23 cellular contexts compared by ENCODE assay signal in genomic region chr20:48938670-48939069, GRCh38. TPM values are rescaled to one million over a fixed set of nuclear protein-coding genes. Genes with fewer than 3 reads are reported as not detected.
DNase-seq lines count a peak whose midpoint lies in the region; ATAC-seq, FAIRE-seq and TF ChIP-seq lines count a peak whose summit lies in the region.
"Had no signal": no experiment of that assay in that cellular context is flagged by ENCODE, and none has a peak within 500 bp of the region (broad histone marks: within the 10 kb centered on the region; RNA-seq: fewer than 3 reads in every experiment).

No MANE protein-coding gene starts in this region.

- POLR2A ChIA-PET in HepG2 (lab: Yijun Ruan, JAX) = interaction anchor here (1.1 kb wide), 1 partner anchor 14 kb away, joined by 3 read pairs; no protein-coding TSS in a partner anchor
- POLR2A ChIA-PET in naive thymus-derived CD8-positive, alpha-beta T cell (lab: Charles Lee) = interaction anchor here (1.2 kb wide), 1 partner anchor 17 kb away, joined by 8 read pairs; the partner anchor contains the start of gene ARFGEF2

- peaks cover 38% of the 10 kb centered on the region for H3K4me1 Mint-ChIP-seq in activated T-cell treated with anti-CD3 and anti-CD28 coated beads, Interleukin-2, amount 50 U/mL, for 24 hours (ENCODE audit: low read depth)
- peaks cover 15% of the 10 kb centered on the region for H3K4me1 Mint-ChIP-seq in activated T-cell treated with anti-CD3 and anti-CD28 coated beads, Interleukin-2, amount 50 U/mL, for 72 hours (ENCODE audit: low read depth)
- peaks cover 16 to 62% (median 43%) of the 10 kb centered on the region in 4 donors for H3K4me1 Mint-ChIP-seq in naive thymus-derived CD8-positive, alpha-beta T cell
- H3K4me1 Mint-ChIP-seq in activated naive CD4-positive, alpha-beta T cell treated with anti-CD3 and anti-CD28 coated beads, Interleukin-2, amount 10 ng/mL, durations not matched to agents 7 days and 5 days = peaks cover 23% of the 10 kb centered on the region

- peaks cover 28% of the 10 kb centered on the region for H3K36me3 Mint-ChIP-seq in activated T-cell treated with anti-CD3 and anti-CD28 coated beads, Interleukin-2, amount 50 U/mL, for 24 hours (ENCODE audit: low read depth)
- H3K36me3 Mint-ChIP-seq in activated T-cell treated with anti-CD3 and anti-CD28 coated beads, Interleukin-2, amount 50 U/mL, for 72 hours (ENCODE audit: insufficient read depth in 2 of 2) = no peaks in the 10 kb centered on the region
- H3K36me3 Mint-ChIP-seq in naive thymus-derived CD8-positive, alpha-beta T cell = peaks cover 0 to 35% (median 3%) of the 10 kb centered on the region in 3 donors
- H3K36me3 Mint-ChIP-seq in activated naive CD4-positive, alpha-beta T cell treated with anti-CD3 and anti-CD28 coated beads, Interleukin-2, amount 10 ng/mL, durations not matched to agents 7 days and 5 days = peaks cover 6% of the 10 kb centered on the region

- no peak for DNase-seq in activated T-cell treated with anti-CD3 and anti-CD28 coated beads, Interleukin-2, amount 50 U/mL, for 24 hours
- no peak for DNase-seq in activated T-cell treated with anti-CD3 and anti-CD28 coated beads, Interleukin-2, amount 50 U/mL, for 72 hours
- DNase-seq in HepG2 (ENCODE audit: low spot score) = no peak
- DNase-seq in right lobe of liver = no peak
- DNase-seq in naive thymus-derived CD8-positive, alpha-beta T cell = peak in 3 of 10 donors; percentile 3 to 23 (median 11)
- peak; percentile 53 to 61 for DNase-seq in thyroid gland
- DNase-seq in smooth muscle cell (lab: John Stamatoyannopoulos, UW; ENCODE audit: unreplicated experiment) = no peak
- no peak for DNase-seq in activated naive CD4-positive, alpha-beta T cell treated with anti-CD3 and anti-CD28 coated beads, Interleukin-2, amount 10 ng/mL, durations not matched to agents 7 days and 5 days
- DNase-seq: BE2C; Caco-2; CD4-positive, alpha-beta memory T cell; DMS153; DND-41; GM23248; H7; HCEC 1CT had no signal

- H3K27ac ChIP-seq in HepG2 (ENCODE audit: extremely low read length, insufficient read depth, low read length) = no peak overlapping the region
- H3K27ac ChIP-seq in right lobe of liver = no peak overlapping the region
- H3K27ac ChIP-seq in thyroid gland = peak overlapping the region; percentile 61 to 84 (median 68)
- H3K27ac ChIP-seq in smooth muscle cell (ENCODE audit: low read depth) = no peak overlapping the region
- H3K27ac ChIP-seq: 22Rv1; BLaER1 treated with 17β-estradiol and CSF1 and Interleukin-3, amounts not matched to agents 10 nM and 100 nM; GM23248 had no signal

- no peak overlapping the region for H3K4me3 Mint-ChIP-seq in activated T-cell treated with anti-CD3 and anti-CD28 coated beads, Interleukin-2, amount 50 U/mL, for 24 hours
- H3K4me3 Mint-ChIP-seq in activated T-cell treated with anti-CD3 and anti-CD28 coated beads, Interleukin-2, amount 50 U/mL, for 72 hours = no peak overlapping the region
- H3K4me3 Mint-ChIP-seq in naive thymus-derived CD8-positive, alpha-beta T cell = peak overlapping the region in 9 of 10 donors; percentile 17 to 63 (median 30)
- no peak overlapping the region for H3K4me3 Mint-ChIP-seq in activated naive CD4-positive, alpha-beta T cell treated with anti-CD3 and anti-CD28 coated beads, Interleukin-2, amount 10 ng/mL, durations not matched to agents 7 days and 5 days
- H3K4me3 Mint-ChIP-seq: CD14-positive monocyte; CD4-positive, alpha-beta memory T cell had no signal

- no peaks in the 10 kb centered on the region for H3K9me3 Mint-ChIP-seq in activated T-cell treated with anti-CD3 and anti-CD28 coated beads, Interleukin-2, amount 50 U/mL, for 24 hours
- no peaks in the 10 kb centered on the region for H3K9me3 Mint-ChIP-seq in activated T-cell treated with anti-CD3 and anti-CD28 coated beads, Interleukin-2, amount 50 U/mL, for 72 hours
- no peaks in the 10 kb centered on the region for H3K9me3 Mint-ChIP-seq in naive thymus-derived CD8-positive, alpha-beta T cell
- no peaks in the 10 kb centered on the region for H3K9me3 Mint-ChIP-seq in activated naive CD4-positive, alpha-beta T cell treated with anti-CD3 and anti-CD28 coated beads, Interleukin-2, amount 10 ng/mL, durations not matched to agents 7 days and 5 days
- H3K9me3 Mint-ChIP-seq: CD4-positive, alpha-beta memory T cell had no signal

- TF ChIP-seq EP300 in HepG2 (IDR thresholded peaks at IDR 0.05; ENCODE audit: low read depth in 2 of 2, low read length in 2 of 2) (no peak), HepG2 (CRISPR knock-in tag; IDR thresholded peaks at IDR 0.05; ENCODE audit: borderline replicate concordance) (no peak)

- no TSS peak for BruUV-seq in HepG2 (replicated peaks; lab: Mats Ljungman, UMichigan)

- H2AFZ ChIP-seq in HepG2 (ENCODE audit: low read length) = no peak overlapping the region
- no peak overlapping the region for H2AFZ ChIP-seq in smooth muscle cell (ENCODE audit: low read depth)
- H2AFZ ChIP-seq: GM23248 had no signal

- H3K4me2 ChIP-seq in HepG2 (ENCODE audit: low read depth, low read length) (no peak overlapping the region), smooth muscle cell (no peak overlapping the region)
- H3K4me2 ChIP-seq: BLaER1 treated with 17β-estradiol and CSF1 and Interleukin-3, amounts not matched to agents 10 nM and 100 nM had no signal

- H3K4me3 ChIP-seq in HepG2 (replicated peaks in 1 of 3; ENCODE audit: insufficient read depth in 1 of 3, low read depth in 2 of 3, low read length in 3 of 3) (no peak overlapping the region), right lobe of liver (no peak overlapping the region), thyroid gland (replicated peaks in 1 of 3) (no peak overlapping the region), smooth muscle cell (no peak overlapping the region)
- H3K4me3 ChIP-seq: BLaER1 treated with 17β-estradiol and CSF1 and Interleukin-3, amounts not matched to agents 10 nM and 100 nM; GM23248 had no signal

- WGBS in HepG2 (ENCODE audit: low lambda C conversion rate) = 76% methylated on average over 6 of the region's 6 CpGs
- WGBS in right lobe of liver (ENCODE audit: insufficient coverage, low coverage, low lambda C conversion rate, missing lambda C conversion rate) = 69% methylated on average over 6 of the region's 6 CpGs
- WGBS in thyroid gland, 2 donors = 29 to 38% methylated on average over 6 of the region's 6 CpGs
- 79% methylated on average over 6 of the region's 6 CpGs for WGBS in smooth muscle cell (ENCODE audit: low lambda C conversion rate)

- no peak overlapping the region for H3K9ac ChIP-seq in HepG2 (ENCODE audit: insufficient read depth, low read depth, low read length)
- H3K9ac ChIP-seq in smooth muscle cell (ENCODE audit: low read depth) = no peak overlapping the region
- H3K9ac ChIP-seq: GM23248 had no signal

- H3K9me3 ChIP-seq in HepG2 (ENCODE audit: low read length) = no peaks in the 10 kb centered on the region
- no peaks in the 10 kb centered on the region for H3K9me3 ChIP-seq in right lobe of liver
- H3K9me3 ChIP-seq in thyroid gland = no peaks in the 10 kb centered on the region
- no peaks in the 10 kb centered on the region for H3K9me3 ChIP-seq in smooth muscle cell (replicated peaks; ENCODE audit: low read depth)
- H3K9me3 ChIP-seq: BE2C, Caco-2 had no signal

- H3K27me3 ChIP-seq in HepG2 (ENCODE audit: control insufficient read depth in 1 of 2, insufficient read depth in 2 of 2, low read length in 2 of 2) (no peaks in the 10 kb centered on the region), right lobe of liver (no peaks in the 10 kb centered on the region), thyroid gland (no peaks in the 10 kb centered on the region), smooth muscle cell (ENCODE audit: low read depth) (no peaks in the 10 kb centered on the region)
- H3K27me3 ChIP-seq: BE2C; BLaER1 treated with 17β-estradiol and CSF1 and Interleukin-3, amounts not matched to agents 10 nM and 100 nM had no signal

- H3K27me3 Mint-ChIP-seq in activated T-cell treated with anti-CD3 and anti-CD28 coated beads, Interleukin-2, amount 50 U/mL, for 24 hours = no peaks in the 10 kb centered on the region
- no peaks in the 10 kb centered on the region for H3K27me3 Mint-ChIP-seq in activated T-cell treated with anti-CD3 and anti-CD28 coated beads, Interleukin-2, amount 50 U/mL, for 72 hours (ENCODE audit: low read depth)
- H3K27me3 Mint-ChIP-seq in naive thymus-derived CD8-positive, alpha-beta T cell = no peaks in the 10 kb centered on the region
- H3K27me3 Mint-ChIP-seq in activated naive CD4-positive, alpha-beta T cell treated with anti-CD3 and anti-CD28 coated beads, Interleukin-2, amount 10 ng/mL, durations not matched to agents 7 days and 5 days = no peaks in the 10 kb centered on the region
- H3K27me3 Mint-ChIP-seq: CD4-positive, alpha-beta memory T cell had no signal

- no peak for TF ChIP-seq RAD21 in HepG2 (CRISPR knock-in tag; IDR thresholded peaks at IDR 0.05)

- TF ChIP-seq POLR2A in HepG2 (IDR thresholded peaks at IDR 0.05; ENCODE audit: insufficient read depth in 1 of 2, low read depth in 2 of 2, low read length in 2 of 2) (no peak), right lobe of liver (IDR thresholded peaks at IDR 0.05) (no peak), thyroid gland (IDR thresholded peaks at IDR 0.05) (no peak)

- H3K79me2 ChIP-seq in HepG2 (ENCODE audit: insufficient read depth, low read length) (peaks cover 55% of the 10 kb centered on the region), smooth muscle cell (ENCODE audit: low read depth) (peaks cover 54% of the 10 kb centered on the region)

- peaks cover 16 to 31% of the 10 kb centered on the region in 2 experiments for H3K36me3 ChIP-seq in HepG2 (replicated peaks in 1 of 2; ENCODE audit: control insufficient read depth in 1 of 2, insufficient read depth in 2 of 2, low read length in 2 of 2)
- H3K36me3 ChIP-seq in right lobe of liver = peaks cover 0 to 23% (median 1%) of the 10 kb centered on the region in 4 donors
- peaks cover 0 to 4% of the 10 kb centered on the region in 2 donors for H3K36me3 ChIP-seq in thyroid gland
- peaks cover 8% of the 10 kb centered on the region for H3K36me3 ChIP-seq in smooth muscle cell (ENCODE audit: low read depth)

- H3F3A ChIP-seq in smooth muscle cell (ENCODE audit: low read depth) = no peaks in the 10 kb centered on the region

- in situ Hi-C loops in HepG2 (cut with HindIII; ENCODE audit: extremely low pct_ligation_motif_present, low pct_unique_long_range_greater_than_20kb) = no loop called here

- CTCF ChIA-PET in HepG2 (lab: Yijun Ruan, JAX; ENCODE audit: low intra/inter-chr PET ratio, low total read pairs) = no interaction called here
- CTCF ChIA-PET in activated naive CD4-positive, alpha-beta T cell treated with anti-CD3 and anti-CD28 coated beads, Interleukin-2, amount 10 ng/mL, durations not matched to agents 7 days and 5 days (lab: Charles Lee) = no interaction called here

- FAIRE-seq in HepG2 (lab: Jason Lieb, UNC) = no peak
- FAIRE-seq: A204.1, G401.6, GM12892, H1 had no signal

- H3K27ac Mint-ChIP-seq in activated T-cell treated with anti-CD3 and anti-CD28 coated beads, Interleukin-2, amount 50 U/mL, for 24 hours = peak overlapping the region; percentile 22
- no peak overlapping the region for H3K27ac Mint-ChIP-seq in activated T-cell treated with anti-CD3 and anti-CD28 coated beads, Interleukin-2, amount 50 U/mL, for 72 hours
- H3K27ac Mint-ChIP-seq in naive thymus-derived CD8-positive, alpha-beta T cell = peak overlapping the region; percentile 68 to 93 (median 86)
- H3K27ac Mint-ChIP-seq in activated naive CD4-positive, alpha-beta T cell treated with anti-CD3 and anti-CD28 coated beads, Interleukin-2, amount 10 ng/mL, durations not matched to agents 7 days and 5 days = no peak overlapping the region

- H4K20me1 ChIP-seq in HepG2 (ENCODE audit: insufficient read depth, low read length) = peaks cover 45% of the 10 kb centered on the region
- peaks cover 83% of the 10 kb centered on the region for H4K20me1 ChIP-seq in smooth muscle cell (ENCODE audit: low read depth)

- H3K4me1 ChIP-seq in HepG2 (ENCODE audit: insufficient read depth, low read length) = peaks cover 38% of the 10 kb centered on the region
- H3K4me1 ChIP-seq in right lobe of liver = peaks cover 0 to 34% (median 8%) of the 10 kb centered on the region in 4 donors
- H3K4me1 ChIP-seq in thyroid gland = peaks cover 41 to 49% of the 10 kb centered on the region in 2 donors
- no peaks in the 10 kb centered on the region for H3K4me1 ChIP-seq in smooth muscle cell (ENCODE audit: low read depth)
- H3K4me1 ChIP-seq: BE2C, Caco-2 had no signal

- no peak for TF ChIP-seq CTCF in HepG2 (CRISPR knock-in tag; IDR thresholded peaks at IDR 0.05)
- TF ChIP-seq CTCF in right lobe of liver (IDR thresholded peaks at IDR 0.05) = no peak
- TF ChIP-seq CTCF in thyroid gland (IDR thresholded peaks at IDR 0.05) = no peak
- TF ChIP-seq CTCF in smooth muscle cell (IDR thresholded peaks at IDR 0.05; ENCODE audit: borderline replicate concordance, insufficient read depth, poor library complexity, severe bottlenecking) = no peak

- intact Hi-C loops in HepG2 (cut with micrococcal nuclease; ENCODE audit: unreplicated experiment) = no loop called here
- intact Hi-C loops in right lobe of liver (cut with DNase I) = no loop called here
- intact Hi-C loops in thyroid gland (cut with DNase I) = no loop called here

- no peak for ATAC-seq in activated T-cell treated with anti-CD3 and anti-CD28 coated beads, Interleukin-2, amount 50 U/mL, for 72 hours (replicated peaks in 1 of 2)
- no peak for ATAC-seq in HepG2
- no peak for ATAC-seq in right lobe of liver
- peak; percentile 62 to 77 for ATAC-seq in naive thymus-derived CD8-positive, alpha-beta T cell

RNA-seq across cellular contexts. Expression of gene ARFGEF2, which starts 17.2 kb away (rescaled TPM):
- 10 to 100 TPM; 23.3 to 23.6 TPM for total RNA-seq in activated T-cell treated with anti-CD3 and anti-CD28 coated beads, Interleukin-2, amount 50 U/mL, for 72 hours
- total RNA-seq in HepG2 (2016; rRNA removed; fragmentation: Illumina TruSeq; extraction: Trizol) (60.8 and 89.4 TPM in 2 replicates), right lobe of liver (10 to 100 TPM; 23.4 to 30.0 (median 26.9) TPM), thyroid gland (100 to 1,000 TPM in 2 of 4 donors, 10 to 100 TPM in 2; 92.3 to 131 (median 101) TPM), smooth muscle cell (29.6 and 34.6 TPM in 2 replicates)
- total RNA-seq in HepG2 (2016; cell fraction: cytosol; rRNA removed; fragmentation: Illumina TruSeq; extraction: Trizol; ENCODE audit: low read depth) = 12.9 and 14.8 TPM in 2 replicates
- 57.7 and 87.7 TPM in 2 replicates for total RNA-seq in HepG2 (2016; cell fraction: insoluble cytoplasmic fraction; rRNA removed; fragmentation: Illumina TruSeq; extraction: Trizol)
- total RNA-seq in HepG2 (2016; cell fraction: membrane; rRNA removed; fragmentation: Illumina TruSeq; extraction: Trizol) = 22.8 and 23.2 TPM in 2 replicates
- total RNA-seq in HepG2 (2016; cell fraction: nucleus; rRNA removed; fragmentation: Illumina TruSeq; extraction: Trizol) = 61.8 and 69.9 TPM in 2 replicates
- polyA plus RNA-seq in HepG2 (2011; rRNA removed) (44.0 and 44.6 TPM in 2 replicates), smooth muscle cell (6.5 and 9.4 TPM in 2 replicates)
- 26.6 and 34.6 TPM in 2 replicates for polyA plus RNA-seq in HepG2 (2011; cell fraction: cytosol; rRNA removed)
- 49.9 and 56.4 TPM in 2 replicates for polyA plus RNA-seq in HepG2 (2011; cell fraction: nucleus; rRNA removed)
- 42.2 and 43.8 TPM in 2 replicates for polyA plus RNA-seq in HepG2 (2012)
- 1.1 TPM in 2 replicates for polyA plus RNA-seq in HepG2 (2016; cell fraction: cytosol; fragmentation: Illumina TruSeq; extraction: Trizol; ENCODE audit: low read depth)
- polyA plus RNA-seq in HepG2 (2016; cell fraction: insoluble cytoplasmic fraction; fragmentation: Illumina TruSeq; extraction: Trizol; ENCODE audit: low read depth) = 38.0 and 39.6 TPM in 2 replicates
- polyA plus RNA-seq in HepG2 (2016; cell fraction: membrane; fragmentation: Illumina TruSeq; extraction: Trizol; ENCODE audit: low read depth) = 3.0 and 3.5 TPM in 2 replicates
- 60.6 and 68.6 TPM in 2 replicates for polyA plus RNA-seq in HepG2 (2016; cell fraction: nucleus; fragmentation: Illumina TruSeq; extraction: Trizol; ENCODE audit: insufficient read depth, low read depth)
- polyA minus RNA-seq in HepG2 (2011; rRNA and poly(A)+ RNA removed; ENCODE audit: low replicate concordance) = 69.3 and 130 TPM in 2 replicates
- 69.6 and 83.1 TPM in 2 replicates for polyA minus RNA-seq in HepG2 (2011; cell fraction: cytosol; rRNA and poly(A)+ RNA removed)
- polyA minus RNA-seq in HepG2 (2011; cell fraction: nucleus; rRNA and poly(A)+ RNA removed) = 96.2 and 117 TPM in 2 replicates
- 10 to 100 TPM; 28.3 to 37.0 TPM for total RNA-seq in naive thymus-derived CD8-positive, alpha-beta T cell
- polyA plus RNA-seq in naive thymus-derived CD8-positive, alpha-beta T cell = 10 to 100 TPM in 2 of 3 donors, 1 to 10 TPM in 1; 9.4 to 12.5 (median 10.8) TPM

Comparison
In these comparisons a context has a peak if more than half of its experiments do, and no peak if none do; other contexts are left out.
1. H3K27ac Mint-ChIP-seq: peak in activated T-cell treated with anti-CD3 and anti-CD28 coated beads, Interleukin-2, amount 50 U/mL, for 24 hours (single experiment) and naive thymus-derived CD8-positive, alpha-beta T cell (10 of 10); none in activated T-cell treated with anti-CD3 and anti-CD28 coated beads, Interleukin-2, amount 50 U/mL, for 72 hours (single experiment) and activated naive CD4-positive, alpha-beta T cell treated with anti-CD3 and anti-CD28 coated beads, Interleukin-2, amount 10 ng/mL, durations not matched to agents 7 days and 5 days (single experiment).
2. DNase-seq: peak in thyroid gland (2 of 2); none in activated T-cell treated with anti-CD3 and anti-CD28 coated beads, Interleukin-2, amount 50 U/mL, for 24 hours (single experiment), activated T-cell treated with anti-CD3 and anti-CD28 coated beads, Interleukin-2, amount 50 U/mL, for 72 hours (0 of 2), HepG2 (single experiment), right lobe of liver (0 of 3), smooth muscle cell (single experiment) and activated naive CD4-positive, alpha-beta T cell treated with anti-CD3 and anti-CD28 coated beads, Interleukin-2, amount 10 ng/mL, durations not matched to agents 7 days and 5 days (single experiment).
3. H3K4me3 Mint-ChIP-seq: peak in naive thymus-derived CD8-positive, alpha-beta T cell (9 of 10); none in activated T-cell treated with anti-CD3 and anti-CD28 coated beads, Interleukin-2, amount 50 U/mL, for 24 hours (single experiment), activated T-cell treated with anti-CD3 and anti-CD28 coated beads, Interleukin-2, amount 50 U/mL, for 72 hours (0 of 2) and activated naive CD4-positive, alpha-beta T cell treated with anti-CD3 and anti-CD28 coated beads, Interleukin-2, amount 10 ng/mL, durations not matched to agents 7 days and 5 days (single experiment).
4. ATAC-seq: peak in naive thymus-derived CD8-positive, alpha-beta T cell (2 of 2); none in activated T-cell treated with anti-CD3 and anti-CD28 coated beads, Interleukin-2, amount 50 U/mL, for 72 hours (0 of 2), HepG2 (single experiment) and right lobe of liver (0 of 4).
5. H3K27ac ChIP-seq: peak in thyroid gland (3 of 3); none in HepG2 (single experiment), right lobe of liver (0 of 3) and smooth muscle cell (single experiment).